ENCODE assay signal across 26 cellular contexts in the genomic region with DNA sequence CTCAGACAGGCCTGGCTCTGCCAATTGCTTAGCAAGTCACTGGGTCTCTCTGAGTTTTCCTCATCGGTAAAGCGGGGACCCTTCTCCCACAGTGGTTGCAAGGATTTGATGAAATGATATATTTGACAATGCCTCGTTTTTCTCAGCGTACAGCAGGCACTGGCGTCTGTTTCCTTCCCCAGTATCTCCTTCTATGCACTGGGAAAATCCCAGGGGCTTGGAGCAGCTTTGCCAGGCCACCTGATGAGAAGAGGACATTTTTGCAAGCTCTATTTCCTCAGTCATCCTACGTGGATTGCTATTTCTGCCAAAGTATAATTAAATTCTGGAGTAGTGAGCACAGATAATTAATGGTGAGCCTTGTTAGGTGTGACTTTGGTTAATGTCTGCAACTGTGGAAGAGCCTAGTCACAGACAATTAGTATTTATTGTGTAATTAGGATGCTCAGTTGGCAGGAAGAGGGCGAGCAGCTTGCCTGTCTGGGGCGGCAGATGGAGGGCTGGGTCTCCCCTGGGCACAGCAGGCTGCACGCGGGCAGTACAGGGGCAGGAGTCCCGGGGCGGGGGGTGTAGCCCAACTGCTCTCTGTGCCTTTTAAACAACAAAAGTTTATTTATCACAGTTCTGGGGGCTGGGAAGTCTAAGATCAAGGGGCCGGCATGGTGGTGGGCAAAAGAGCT. TPM values are rescaled to one million over a fixed set of nuclear protein-coding genes. Genes with fewer than 3 reads are reported as not detected.
DNase-seq lines count a peak whose midpoint lies in the region; ATAC-seq and TF ChIP-seq lines count a peak whose summit lies in the region.
"Had no signal": no experiment of that assay in that cellular context is flagged by ENCODE, and none has a peak within 500 bp of the region (broad histone marks: within the 10 kb centered on the region; RNA-seq: fewer than 3 reads in every experiment).

No MANE protein-coding gene starts in this region.

- H3K4me1 Mint-ChIP-seq in natural killer cell = no peaks in the 10 kb centered on the region
- H3K4me1 Mint-ChIP-seq: activated B cell treated with CpG ODN at 0.5 μM for 24 hours; CD4-positive, CD25-positive, alpha-beta regulatory T cell; H9; mesothelial cell of epicardium; naive thymus-derived CD4-positive, alpha-beta T cell had no signal

- no peak for ATAC-seq in natural killer cell
- ATAC-seq in GM19023 (IDR thresholded peaks at IDR 0.05; ENCODE audit: unreplicated experiment) = no peak
- ATAC-seq: activated T-cell treated with anti-CD3 and anti-CD28 coated beads, Interleukin-2, amount 50 U/mL, for 72 hours; body of pancreas; naive thymus-derived CD4-positive, alpha-beta T cell; stimulated activated naive CD8-positive, alpha-beta T cell treated with anti-CD3 and anti-CD28 coated beads, Interleukin-15, Interleukin-2, amounts not matched to agents 100 U/mL and 50 U/mL, for 24 hours had no signal

- H3K4me3 Mint-ChIP-seq in natural killer cell = no peak overlapping the region
- H3K4me3 Mint-ChIP-seq: activated B cell treated with CpG ODN at 0.5 μM for 24 hours; activated T-cell treated with anti-CD3 and anti-CD28 coated beads, Interleukin-2, amount 50 U/mL, for 72 hours; CD4-positive, CD25-positive, alpha-beta regulatory T cell; H9; mesothelial cell of epicardium; naive thymus-derived CD4-positive, alpha-beta T cell had no signal

- DNase-seq in NCI-H2107 treated with DMSO at 0.1 percent for 48 hours (lab: John Stamatoyannopoulos, UW; ENCODE audit: unreplicated experiment) = peak; percentile 31
- no peak for DNase-seq in NCI-H2107 (lab: John Stamatoyannopoulos, UW)
- peak; percentile 100 for DNase-seq in NCI-H1694 treated with DMSO at 0.1 percent for 48 hours (lab: John Stamatoyannopoulos, UW)
- DNase-seq in NCI-H69 (lab: John Stamatoyannopoulos, UW) = peak; percentile 98
- DNase-seq in retina = peak; percentile 26
- DNase-seq in activated effector memory CD4-positive, alpha-beta T cell treated with Interleukin-2 at 50 U/mL for 16 hours = no peak
- DNase-seq in natural killer cell = no peak
- DNase-seq: activated B cell treated with CpG ODN at 0.5 μM for 24 hours; activated CD4-positive, alpha-beta T cell treated with anti-CD3 and anti-CD28 coated beads, Interleukin-2, amount 50 U/mL, for 4 hours; activated naive CD4-positive, alpha-beta T cell treated with Interleukin-2 at 50 U/mL for 16 hours; activated T-cell treated with anti-CD3 and anti-CD28 coated beads, Interleukin-2, amount 50 U/mL, for 72 hours; body of pancreas; CD4-positive, CD25-positive, alpha-beta regulatory T cell; DMS153; H9; islet precursor cell; left ventricle myocardium inferior; naive thymus-derived CD4-positive, alpha-beta T cell; NCI-H510A; stimulated activated naive CD8-positive, alpha-beta T cell treated with anti-CD3 and anti-CD28 coated beads, Interleukin-15, Interleukin-2, amounts not matched to agents 100 U/mL and 50 U/mL, for 24 hours; T-helper 1 cell had no signal

- no peaks in the 10 kb centered on the region for H3K36me3 Mint-ChIP-seq in natural killer cell
- H3K36me3 Mint-ChIP-seq: CD4-positive, CD25-positive, alpha-beta regulatory T cell; mesothelial cell of epicardium had no signal

- intact Hi-C loops in natural killer cell (cut with micrococcal nuclease) = no loop called here

- H3K27me3 Mint-ChIP-seq in natural killer cell (ENCODE audit: low read depth in 2 of 2) = peaks cover 8 to 20% of the 10 kb centered on the region in 2 donors

- no peaks in the 10 kb centered on the region for H3K9me3 Mint-ChIP-seq in natural killer cell
- H3K9me3 Mint-ChIP-seq: activated T-cell treated with anti-CD3 and anti-CD28 coated beads, Interleukin-2, amount 50 U/mL, for 72 hours; mesothelial cell of epicardium had no signal

- H3K27ac Mint-ChIP-seq in natural killer cell = no peak overlapping the region
- H3K27ac Mint-ChIP-seq: activated B cell treated with CpG ODN at 0.5 μM for 24 hours; activated T-cell treated with anti-CD3 and anti-CD28 coated beads, Interleukin-2, amount 50 U/mL, for 72 hours; CD4-positive, CD25-positive, alpha-beta regulatory T cell; H9; mesothelial cell of epicardium; naive thymus-derived CD4-positive, alpha-beta T cell had no signal

- no peak for TF ChIP-seq CTCF in natural killer cell (IDR thresholded peaks at IDR 0.05)

RNA-seq across cellular contexts. Expression of a gene that starts 55.6 kb away (rescaled TPM):
- not detected for total RNA-seq in natural killer cell
- total RNA-seq: activated B cell treated with CpG ODN at 0.5 μM for 24 hours; activated T-cell treated with anti-CD3 and anti-CD28 coated beads, Interleukin-2, amount 50 U/mL, for 72 hours; CD4-positive, CD25-positive, alpha-beta regulatory T cell; chondrocyte; endothelial cell of umbilical vein; left ventricle myocardium inferior; mesothelial cell of epicardium; naive thymus-derived CD4-positive, alpha-beta T cell; thoracic aorta had no signal

Comparison
In these comparisons a context has a peak if more than half of its experiments do, and no peak if none do; other contexts are left out.
1. DNase-seq: peak in NCI-H2107 treated with DMSO at 0.1 percent for 48 hours (single experiment), NCI-H1694 treated with DMSO at 0.1 percent for 48 hours (single experiment), NCI-H69 (single experiment) and retina (single experiment); none in NCI-H2107 (single experiment), activated effector memory CD4-positive, alpha-beta T cell treated with Interleukin-2 at 50 U/mL for 16 hours (single experiment) and natural killer cell (single experiment).